Comparison of ENCODE assay signal across 8 cellular contexts in genomic region chr10:119893845-119894427, GRCh38. TPM values are rescaled to one million over a fixed set of nuclear protein-coding genes. Genes with fewer than 3 reads are reported as not detected.
DNase-seq lines count a peak whose midpoint lies in the region; ATAC-seq and TF ChIP-seq lines count a peak whose summit lies in the region.

No MANE protein-coding gene starts in this region.

- 61 to 81% (median 73%) methylated on average over 3 of the region's 3 CpGs for WGBS in stomach, 5 donors

- H3K27me3 ChIP-seq in iPS-18a (ENCODE audit: control insufficient read depth, insufficient read depth, low read length) (no peaks in the 10 kb centered on the region), stomach (no peaks in the 10 kb centered on the region)

- H3K27ac ChIP-seq in iPS-18a (ENCODE audit: low read length) (no peak overlapping the region), stomach (peak overlapping the region in 4 of 5 donors; percentile 32 to 94 (median 93))

- peaks cover 10% of the 10 kb centered on the region for H3K27me3 Mint-ChIP-seq in activated naive CD4-positive, alpha-beta T cell treated with anti-CD3 and anti-CD28 coated beads, Interleukin-2, amount 10 ng/mL, durations not matched to agents 7 days and 5 days
- H3K27me3 Mint-ChIP-seq in activated CD8-positive, alpha-beta T cell treated with anti-CD3 and anti-CD28 coated beads, Interleukin-2, amount 10 ng/mL, durations not matched to agents 7 days and 5 days (ENCODE audit: low read depth) = no peaks in the 10 kb centered on the region

- no peak for ATAC-seq in activated CD8-positive, alpha-beta T cell treated with anti-CD3 and anti-CD28 coated beads, Interleukin-2, amount 10 ng/mL, durations not matched to agents 7 days and 5 days

- no peak for DNase-seq in activated naive CD4-positive, alpha-beta T cell treated with anti-CD3 and anti-CD28 coated beads, Interleukin-2, amount 10 ng/mL, durations not matched to agents 7 days and 5 days
- DNase-seq in activated naive CD4-positive, alpha-beta T cell treated with anti-CD3 and anti-CD28 coated beads, Interleukin-2, amount 50 U/mL, for 16 hours = no peak
- no peak for DNase-seq in activated CD8-positive, alpha-beta T cell treated with anti-CD3 and anti-CD28 coated beads, Interleukin-2, amount 10 ng/mL, durations not matched to agents 7 days and 5 days
- DNase-seq in stomach (no peak), putamen (ENCODE audit: low spot score) (no peak), NCI-H446 treated with DMSO at 0.1 percent for 48 hours (lab: John Stamatoyannopoulos, UW) (no peak)
- DNase-seq in stimulated activated CD4-positive, alpha-beta T cell treated with anti-CD3 and anti-CD28 coated beads, Interleukin-12 subunit alpha, Interleukin-12 subunit beta, amount 100 ng/mL, for 4 hours = no peak

- H3K4me3 ChIP-seq in iPS-18a (ENCODE audit: low read length) (peak overlapping the region; percentile 99), stomach (peak overlapping the region; percentile 74 to 92 (median 78))

- POLR2A ChIA-PET in activated CD8-positive, alpha-beta T cell treated with anti-CD3 and anti-CD28 coated beads, Interleukin-2, amount 10 ng/mL, durations not matched to agents 7 days and 5 days (lab: Charles Lee) = interaction anchor here (5.6 kb wide), 1 partner anchor 21 kb away, joined by 54 read pairs; the partner anchor contains the start of gene MCMBP

- TF ChIP-seq POLR2A in stomach (IDR thresholded peaks at IDR 0.05) = no peak

- peaks cover 25% of the 10 kb centered on the region for H3K36me3 Mint-ChIP-seq in activated naive CD4-positive, alpha-beta T cell treated with anti-CD3 and anti-CD28 coated beads, Interleukin-2, amount 10 ng/mL, durations not matched to agents 7 days and 5 days
- peaks cover 23% of the 10 kb centered on the region for H3K36me3 Mint-ChIP-seq in activated CD8-positive, alpha-beta T cell treated with anti-CD3 and anti-CD28 coated beads, Interleukin-2, amount 10 ng/mL, durations not matched to agents 7 days and 5 days (ENCODE audit: low read depth)

- H3K4me1 ChIP-seq in iPS-18a (ENCODE audit: control insufficient read depth, low read depth, low read length) (no peaks in the 10 kb centered on the region), stomach (peaks cover 34 to 71% (median 64%) of the 10 kb centered on the region in 4 donors)

- CTCF ChIA-PET in activated naive CD4-positive, alpha-beta T cell treated with anti-CD3 and anti-CD28 coated beads, Interleukin-2, amount 10 ng/mL, durations not matched to agents 7 days and 5 days (lab: Charles Lee) = no interaction called here
- CTCF ChIA-PET in activated CD8-positive, alpha-beta T cell treated with anti-CD3 and anti-CD28 coated beads, Interleukin-2, amount 10 ng/mL, durations not matched to agents 7 days and 5 days (lab: Charles Lee) = interaction anchor here (0.6 to 2.7 kb wide), 4 partner anchors 18 to 143 kb away, joined by 3 to 11 read pairs (median 3); no protein-coding TSS in a partner anchor

- H3K9me3 ChIP-seq in iPS-18a (ENCODE audit: control insufficient read depth, low read depth, low read length) = no peaks in the 10 kb centered on the region
- H3K9me3 ChIP-seq in stomach = no peaks in the 10 kb centered on the region

- H3K4me3 Mint-ChIP-seq in activated naive CD4-positive, alpha-beta T cell treated with anti-CD3 and anti-CD28 coated beads, Interleukin-2, amount 10 ng/mL, durations not matched to agents 7 days and 5 days = peak overlapping the region; percentile 95
- peak overlapping the region; percentile 63 for H3K4me3 Mint-ChIP-seq in activated CD8-positive, alpha-beta T cell treated with anti-CD3 and anti-CD28 coated beads, Interleukin-2, amount 10 ng/mL, durations not matched to agents 7 days and 5 days

- intact Hi-C loops in stomach (cut with DNase I; ENCODE audit: low total_unique reads) = no loop called here

- H3K36me3 ChIP-seq in iPS-18a (ENCODE audit: control insufficient read depth, low read depth, low read length) = peaks cover 20% of the 10 kb centered on the region
- H3K36me3 ChIP-seq in stomach = peaks cover 4 to 15% (median 7%) of the 10 kb centered on the region in 4 donors

- H3K27ac Mint-ChIP-seq in activated naive CD4-positive, alpha-beta T cell treated with anti-CD3 and anti-CD28 coated beads, Interleukin-2, amount 10 ng/mL, durations not matched to agents 7 days and 5 days = no peak overlapping the region
- peak overlapping the region; percentile 25 for H3K27ac Mint-ChIP-seq in activated CD8-positive, alpha-beta T cell treated with anti-CD3 and anti-CD28 coated beads, Interleukin-2, amount 10 ng/mL, durations not matched to agents 7 days and 5 days

- no peak overlapping the region for H3K9ac ChIP-seq in iPS-18a (ENCODE audit: low read length)

- TF ChIP-seq EP300 in stomach (IDR thresholded peaks at IDR 0.05) = no peak

- H3K4me1 Mint-ChIP-seq in activated naive CD4-positive, alpha-beta T cell treated with anti-CD3 and anti-CD28 coated beads, Interleukin-2, amount 10 ng/mL, durations not matched to agents 7 days and 5 days = peaks cover 55% of the 10 kb centered on the region
- H3K4me1 Mint-ChIP-seq in activated CD8-positive, alpha-beta T cell treated with anti-CD3 and anti-CD28 coated beads, Interleukin-2, amount 10 ng/mL, durations not matched to agents 7 days and 5 days (ENCODE audit: low read depth) = peaks cover 44% of the 10 kb centered on the region

- TF ChIP-seq CTCF in stomach (IDR thresholded peaks at IDR 0.05) = no peak

- peaks cover 7% of the 10 kb centered on the region for H3K9me3 Mint-ChIP-seq in activated naive CD4-positive, alpha-beta T cell treated with anti-CD3 and anti-CD28 coated beads, Interleukin-2, amount 10 ng/mL, durations not matched to agents 7 days and 5 days
- peaks cover 4% of the 10 kb centered on the region for H3K9me3 Mint-ChIP-seq in activated CD8-positive, alpha-beta T cell treated with anti-CD3 and anti-CD28 coated beads, Interleukin-2, amount 10 ng/mL, durations not matched to agents 7 days and 5 days (ENCODE audit: insufficient read depth)

RNA-seq across cellular contexts. Expression of gene SEC23IP, which starts 1.4 kb away (rescaled TPM):
- total RNA-seq in activated CD8-positive, alpha-beta T cell treated with anti-CD3 and anti-CD28 coated beads, Interleukin-2, amount 10 ng/mL, durations not matched to agents 7 days and 5 days = 10 to 100 TPM; 53.8 to 58.9 TPM
- 10 to 100 TPM in 3 of 5 donors, 1 to 10 TPM in 2; 4.1 to 82.1 (median 17.2) TPM for total RNA-seq in stomach
- 10 to 100 TPM in 2 of 3 donors, 1 to 10 TPM in 1; 7.2 to 20.8 (median 12.4) TPM for polyA plus RNA-seq in stomach

RNA-seq across cellular contexts. Expression of gene MCMBP, which starts 21.3 kb away (rescaled TPM):
- total RNA-seq in activated CD8-positive, alpha-beta T cell treated with anti-CD3 and anti-CD28 coated beads, Interleukin-2, amount 10 ng/mL, durations not matched to agents 7 days and 5 days = 10 to 100 TPM; 95.2 to 95.9 TPM
- 10 to 100 TPM; 19.8 to 88.9 (median 50.9) TPM for total RNA-seq in stomach
- polyA plus RNA-seq in stomach = 10 to 100 TPM; 17.5 to 26.1 (median 21.8) TPM
